8 cellular contexts compared by ENCODE assay signal in genomic region chr2:111319562-111319961, GRCh38.
DNase-seq lines count a peak whose midpoint lies in the region; ATAC-seq lines count a peak whose summit lies in the region.
"Not testable (repeated sequence)": the region's sequence is repeated elsewhere in the genome, so short reads cannot be mapped to it uniquely, and the experiment has no call there.

No MANE protein-coding gene starts in this region.

- CTCF ChIA-PET in activated CD4-positive, alpha-beta memory T cell treated with anti-CD3 and anti-CD28 coated beads for 36 hours (lab: Charles Lee): not testable (repeated sequence)

- intact Hi-C loops in activated CD4-positive, alpha-beta memory T cell treated with anti-CD3 and anti-CD28 coated beads for 36 hours (cut with micrococcal nuclease); activated T-helper 2 cell treated with anti-CD3 and anti-CD28 coated beads, Interferon-gamma antibody, Interleukin-2, Interleukin-4, amounts not matched to agents 10 μg/mL and 5 μg/mL and 100 μg/mL, durations not matched to agents 14 hours and 24 hours and 36 hours (cut with micrococcal nuclease): not testable (repeated sequence)

- H3K36me3 Mint-ChIP-seq in activated CD4-positive, alpha-beta memory T cell treated with anti-CD3 and anti-CD28 coated beads for 36 hours; activated T-helper 2 cell treated with anti-CD3 and anti-CD28 coated beads, Interferon-gamma antibody, Interleukin-2, Interleukin-4, amounts not matched to agents 10 μg/mL and 5 μg/mL and 100 μg/mL, durations not matched to agents 14 hours and 24 hours and 36 hours (ENCODE audit: low read depth); stimulated activated memory B cell treated with anti-CD40 and anti-IgM and Interleukin-4, amounts not matched to agents 10 μg/mL and 1 μg/mL and 100 μg/mL, for 72 hours: not testable (repeated sequence)

- H3K9me3 Mint-ChIP-seq in activated CD4-positive, alpha-beta memory T cell treated with anti-CD3 and anti-CD28 coated beads for 36 hours; activated T-helper 2 cell treated with anti-CD3 and anti-CD28 coated beads, Interferon-gamma antibody, Interleukin-2, Interleukin-4, amounts not matched to agents 10 μg/mL and 5 μg/mL and 100 μg/mL, durations not matched to agents 14 hours and 24 hours and 36 hours; stimulated activated memory B cell treated with anti-CD40 and anti-IgM and Interleukin-4, amounts not matched to agents 10 μg/mL and 1 μg/mL and 100 μg/mL, for 72 hours: not testable (repeated sequence)

- H3K4me3 Mint-ChIP-seq in activated CD4-positive, alpha-beta memory T cell treated with anti-CD3 and anti-CD28 coated beads for 36 hours; activated T-helper 2 cell treated with anti-CD3 and anti-CD28 coated beads, Interferon-gamma antibody, Interleukin-2, Interleukin-4, amounts not matched to agents 10 μg/mL and 5 μg/mL and 100 μg/mL, durations not matched to agents 14 hours and 24 hours and 36 hours (ENCODE audit: low read depth); stimulated activated memory B cell treated with anti-CD40 and anti-IgM and Interleukin-4, amounts not matched to agents 10 μg/mL and 1 μg/mL and 100 μg/mL, for 72 hours: not testable (repeated sequence)

- ATAC-seq in GM18502 (IDR thresholded peaks at IDR 0.05; ENCODE audit: poor library complexity, unreplicated experiment) (peak; percentile 69), GM18873 (IDR thresholded peaks at IDR 0.05; ENCODE audit: low FRiP score, unreplicated experiment) (peak; percentile 78), GM21529 (IDR thresholded peaks at IDR 0.05; ENCODE audit: unreplicated experiment) (peak; percentile 73), HG02798 (IDR thresholded peaks at IDR 0.05; ENCODE audit: poor library complexity, unreplicated experiment) (peak; percentile 45), HG03378 (IDR thresholded peaks at IDR 0.05; ENCODE audit: unreplicated experiment) (peak; percentile 74)
- peak; percentile 52 for ATAC-seq in stimulated activated memory B cell treated with anti-CD40 and anti-IgM and Interleukin-4, amounts not matched to agents 10 μg/mL and 1 μg/mL and 100 μg/mL, for 72 hours

- not testable (repeated sequence) for H3K27me3 Mint-ChIP-seq in activated CD4-positive, alpha-beta memory T cell treated with anti-CD3 and anti-CD28 coated beads for 36 hours; activated T-helper 2 cell treated with anti-CD3 and anti-CD28 coated beads, Interferon-gamma antibody, Interleukin-2, Interleukin-4, amounts not matched to agents 10 μg/mL and 5 μg/mL and 100 μg/mL, durations not matched to agents 14 hours and 24 hours and 36 hours (ENCODE audit: low read depth); stimulated activated memory B cell treated with anti-CD40 and anti-IgM and Interleukin-4, amounts not matched to agents 10 μg/mL and 1 μg/mL and 100 μg/mL, for 72 hours

- POLR2A ChIA-PET in activated CD4-positive, alpha-beta memory T cell treated with anti-CD3 and anti-CD28 coated beads for 36 hours (lab: Charles Lee): not testable (repeated sequence)

- peaks cover 21% of the 10 kb centered on the region for H3K4me1 Mint-ChIP-seq in activated CD4-positive, alpha-beta memory T cell treated with anti-CD3 and anti-CD28 coated beads for 36 hours (ENCODE audit: low read depth)
- peaks cover 18% of the 10 kb centered on the region for H3K4me1 Mint-ChIP-seq in activated T-helper 2 cell treated with anti-CD3 and anti-CD28 coated beads, Interferon-gamma antibody, Interleukin-2, Interleukin-4, amounts not matched to agents 10 μg/mL and 5 μg/mL and 100 μg/mL, durations not matched to agents 14 hours and 24 hours and 36 hours (ENCODE audit: low read depth)
- H3K4me1 Mint-ChIP-seq in stimulated activated memory B cell treated with anti-CD40 and anti-IgM and Interleukin-4, amounts not matched to agents 10 μg/mL and 1 μg/mL and 100 μg/mL, for 72 hours: not testable (repeated sequence)

- not testable (repeated sequence) for H3K27ac Mint-ChIP-seq in activated CD4-positive, alpha-beta memory T cell treated with anti-CD3 and anti-CD28 coated beads for 36 hours; stimulated activated memory B cell treated with anti-CD40 and anti-IgM and Interleukin-4, amounts not matched to agents 10 μg/mL and 1 μg/mL and 100 μg/mL, for 72 hours
- H3K27ac Mint-ChIP-seq in activated T-helper 2 cell treated with anti-CD3 and anti-CD28 coated beads, Interferon-gamma antibody, Interleukin-2, Interleukin-4, amounts not matched to agents 10 μg/mL and 5 μg/mL and 100 μg/mL, durations not matched to agents 14 hours and 24 hours and 36 hours: peak overlapping the region; percentile 52

- peak; percentile 13 for DNase-seq in activated CD4-positive, alpha-beta memory T cell treated with anti-CD3 and anti-CD28 coated beads for 36 hours
- not testable (repeated sequence) for DNase-seq in activated T-helper 2 cell treated with anti-CD3 and anti-CD28 coated beads, Interferon-gamma antibody, Interleukin-2, Interleukin-4, amounts not matched to agents 10 μg/mL and 5 μg/mL and 100 μg/mL, durations not matched to agents 14 hours and 24 hours and 36 hours (ENCODE audit: low spot score)
